10 cellular contexts compared by ENCODE assay signal in the genomic region with DNA sequence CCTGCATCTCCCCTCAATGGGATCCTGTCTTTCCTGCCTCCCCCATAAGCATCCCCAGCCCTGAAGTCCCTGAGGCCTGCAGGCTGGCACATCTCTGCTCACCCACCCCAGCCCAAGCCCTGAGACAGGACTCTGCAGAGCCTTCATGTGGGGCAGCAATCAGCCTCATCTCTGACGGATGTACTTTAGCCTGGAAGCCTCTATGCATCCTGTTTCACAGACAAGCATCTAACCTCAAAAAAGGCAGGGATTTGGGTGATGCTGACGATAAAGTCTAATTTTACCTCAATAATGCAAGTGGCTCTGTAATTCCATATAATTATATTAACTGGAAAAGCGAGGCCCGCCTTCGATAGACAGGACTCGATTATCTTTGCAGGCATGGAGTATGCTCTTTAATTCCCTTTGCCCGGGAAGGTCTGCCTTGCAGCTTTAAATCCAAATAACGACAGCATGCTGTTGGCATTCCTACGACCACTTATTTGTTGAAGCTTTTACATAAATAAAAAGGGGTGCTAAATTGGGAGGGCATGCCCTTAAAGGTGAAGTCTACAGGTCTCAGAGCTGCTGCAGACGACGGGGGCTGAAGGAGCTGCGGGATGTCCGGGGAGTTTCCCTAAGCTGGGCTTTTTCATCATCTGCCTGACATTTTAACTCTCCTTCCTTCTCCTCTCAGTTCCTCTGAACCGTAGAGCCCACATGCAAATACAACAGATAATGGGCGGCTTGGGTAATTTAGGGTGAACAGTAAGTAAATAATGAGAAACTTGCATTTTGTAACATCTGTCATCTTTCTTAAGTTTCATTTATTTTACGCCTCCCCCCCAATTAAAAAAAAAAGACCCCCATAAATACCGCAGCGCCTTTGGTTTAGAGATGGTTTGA.
DNase-seq lines count a peak whose midpoint lies in the region; ATAC-seq and TF ChIP-seq lines count a peak whose summit lies in the region.
"Had no signal": no experiment of that assay in that cellular context is flagged by ENCODE, and none has a peak within 500 bp of the region (broad histone marks: within the 10 kb centered on the region; RNA-seq: fewer than 3 reads in every experiment).

No MANE protein-coding gene starts in this region.

- H3K36me3 Mint-ChIP-seq in nephron progenitor cell (ENCODE audit: low read depth) = no peaks in the 10 kb centered on the region
- H3K36me3 Mint-ChIP-seq: activated CD8-positive, alpha-beta memory T cell treated with anti-CD3 and anti-CD28 coated beads, Interleukin-2, amount 10 ng/mL, durations not matched to agents 7 days and 5 days had no signal

- peak overlapping the region; percentile 17 for H3K27ac Mint-ChIP-seq in nephron progenitor cell
- H3K27ac Mint-ChIP-seq: activated CD8-positive, alpha-beta memory T cell treated with anti-CD3 and anti-CD28 coated beads, Interleukin-2, amount 10 ng/mL, durations not matched to agents 7 days and 5 days had no signal

- peak overlapping the region; percentile 9 for H3K4me3 Mint-ChIP-seq in nephron progenitor cell
- H3K4me3 Mint-ChIP-seq: activated CD8-positive, alpha-beta memory T cell treated with anti-CD3 and anti-CD28 coated beads, Interleukin-2, amount 10 ng/mL, durations not matched to agents 7 days and 5 days had no signal

- peak; percentile 78 for ATAC-seq in GM21619 (IDR thresholded peaks at IDR 0.05; ENCODE audit: unreplicated experiment)
- ATAC-seq in HG03280 (IDR thresholded peaks at IDR 0.05; ENCODE audit: unreplicated experiment) = peak; percentile 76
- ATAC-seq: activated CD8-positive, alpha-beta memory T cell treated with anti-CD3 and anti-CD28 coated beads, Interleukin-2, amount 10 ng/mL, durations not matched to agents 7 days and 5 days had no signal

- H3K27me3 Mint-ChIP-seq in nephron progenitor cell (ENCODE audit: low read depth, poor library complexity) = peaks cover 23% of the 10 kb centered on the region
- H3K27me3 Mint-ChIP-seq: activated CD8-positive, alpha-beta memory T cell treated with anti-CD3 and anti-CD28 coated beads, Interleukin-2, amount 10 ng/mL, durations not matched to agents 7 days and 5 days had no signal

- no peak for TF ChIP-seq CTCF in nephron progenitor cell (IDR thresholded peaks at IDR 0.05)

- H3K9me3 Mint-ChIP-seq in nephron progenitor cell = no peaks in the 10 kb centered on the region

- DNase-seq in NCI-H82 (lab: John Stamatoyannopoulos, UW) (peak; percentile 31), NCI-H82 treated with DMSO at 0.1 percent for 48 hours (lab: John Stamatoyannopoulos, UW; ENCODE audit: unreplicated experiment) (no peak), nephron progenitor cell (no peak), globus pallidus (ENCODE audit: low spot score) (no peak), OCI-M1 (lab: John Stamatoyannopoulos, UW) (no peak), glomerular visceral epithelial cell (ENCODE audit: extremely low spot score) (no peak)
- DNase-seq: activated CD8-positive, alpha-beta memory T cell treated with anti-CD3 and anti-CD28 coated beads, Interleukin-2, amount 10 ng/mL, durations not matched to agents 7 days and 5 days; DMS79 treated with DMSO at 0.1 percent for 48 hours had no signal

- peaks cover 43% of the 10 kb centered on the region for H3K4me1 Mint-ChIP-seq in nephron progenitor cell
- H3K4me1 Mint-ChIP-seq: activated CD8-positive, alpha-beta memory T cell treated with anti-CD3 and anti-CD28 coated beads, Interleukin-2, amount 10 ng/mL, durations not matched to agents 7 days and 5 days had no signal
